Comparison of ENCODE assay signal across 25 cellular contexts in the genomic region with DNA sequence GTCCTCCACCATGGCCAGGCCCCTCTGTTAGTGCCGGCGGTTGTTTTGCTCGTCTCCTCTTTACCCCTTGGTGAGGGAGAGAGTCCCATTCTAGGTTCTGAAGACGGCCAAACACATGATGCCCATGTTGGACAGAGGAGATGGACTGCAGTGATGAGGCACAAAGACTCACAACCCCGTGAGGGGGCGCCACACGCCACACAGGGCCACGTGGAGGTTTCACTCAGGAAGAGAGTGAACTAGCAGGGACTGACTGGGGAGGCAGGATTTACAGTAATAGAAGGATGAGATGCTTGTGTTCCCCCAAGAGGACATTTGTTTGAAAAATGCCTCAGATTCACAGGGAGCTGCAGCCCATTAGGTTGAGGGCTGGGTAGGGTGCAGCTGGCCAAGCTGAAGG.
DNase-seq lines count a peak whose midpoint lies in the region; ATAC-seq and TF ChIP-seq lines count a peak whose summit lies in the region.
"Had no signal": no experiment of that assay in that cellular context is flagged by ENCODE, and none has a peak within 500 bp of the region (broad histone marks: within the 10 kb centered on the region; RNA-seq: fewer than 3 reads in every experiment).

No MANE protein-coding gene starts in this region.

- in situ Hi-C loops in IMR-90 (cut with MboI; ENCODE audit: low sequenced_read_pairs) = no loop called here

- H3K14ac ChIP-seq in IMR-90 (replicated peaks; ENCODE audit: low read depth, low read length) = no peak overlapping the region

- intact Hi-C loops in IMR-90 (cut with micrococcal nuclease) (no loop called here), head of caudate nucleus (cut with DNase I) (no loop called here)

- no peak overlapping the region for H3K4ac ChIP-seq in IMR-90 (ENCODE audit: low read depth, low read length)

- no peaks in the 10 kb centered on the region for H3K36me3 ChIP-seq in GM23338 (ENCODE audit: insufficient read depth)
- no peaks in the 10 kb centered on the region for H3K36me3 ChIP-seq in IMR-90 (ENCODE audit: control insufficient read depth, insufficient read depth, low read length)
- H3K36me3 ChIP-seq: BLaER1 treated with 17β-estradiol and CSF1 and Interleukin-3, amounts not matched to agents 10 nM and 100 nM had no signal

- no peak for TF ChIP-seq POLR2A in IMR-90 (IDR thresholded peaks at IDR 0.05; ENCODE audit: low read depth, low read length)

- H3K4me1 ChIP-seq in GM23338 (ENCODE audit: insufficient read depth) (no peaks in the 10 kb centered on the region), IMR-90 (ENCODE audit: control insufficient read depth, insufficient read depth, low read length) (peaks cover 2% of the 10 kb centered on the region; the same call in 1 of the 2 replicates)
- H3K4me1 ChIP-seq: A549 had no signal

- H2BK20ac ChIP-seq in IMR-90 (ENCODE audit: low read depth, low read length) = no peak overlapping the region

- H3K9me1 ChIP-seq in IMR-90 (ENCODE audit: insufficient read depth, low read length) = no peaks in the 10 kb centered on the region

- peak overlapping the region; percentile 14; the same call in 1 of the 2 replicates for H2AFZ ChIP-seq in GM23338
- H2AFZ ChIP-seq in IMR-90 (replicated peaks; ENCODE audit: low read length, poor library complexity) = no peak overlapping the region

- H3K9ac ChIP-seq in IMR-90 (ENCODE audit: low read depth, low read length) = no peak overlapping the region
- H3K9ac ChIP-seq: BLaER1 treated with 17β-estradiol and CSF1 and Interleukin-3, amounts not matched to agents 10 nM and 100 nM had no signal

- no peak overlapping the region for H3K23ac ChIP-seq in IMR-90 (ENCODE audit: low read depth, low read length)

- WGBS in IMR-90 (ENCODE audit: extremely low coverage in 2 of 2, insufficient read length in 1 of 2), 2 experiments = 39% methylated on average over 4 of the region's 8 CpGs; no CpG with 5 or more reads in 1 of the 2 experiments

- H2BK5ac ChIP-seq in IMR-90 (ENCODE audit: low read depth, low read length, poor library complexity, severe bottlenecking) = no peak overlapping the region

- H2BK15ac ChIP-seq in IMR-90 (ENCODE audit: low read depth, low read length) = no peak overlapping the region

- no peak overlapping the region for H2AK5ac ChIP-seq in IMR-90 (ENCODE audit: low read depth, low read length)

- H3K4me2 ChIP-seq in GM23338 (no peak overlapping the region), IMR-90 (ENCODE audit: low read depth, low read length) (no peak overlapping the region)
- H3K4me2 ChIP-seq: A549; BLaER1 treated with 17β-estradiol and CSF1 and Interleukin-3, amounts not matched to agents 10 nM and 100 nM had no signal

- H3F3A ChIP-seq in GM23338 (replicated peaks; ENCODE audit: low read depth) = no peaks in the 10 kb centered on the region

- CTCF ChIA-PET in IMR-90 (lab: Yijun Ruan, JAX) = interaction anchor here (0.8 kb wide), 1 partner anchor 10 kb away, joined by 3 read pairs; no protein-coding TSS in a partner anchor
- CTCF ChIA-PET in WTC11 (lab: Charles Lee) = interaction anchor here (1.3 kb wide), 1 partner anchor 508 kb away, joined by 3 read pairs; no protein-coding TSS in a partner anchor

- no peak overlapping the region for H3K27ac Mint-ChIP-seq in GM23338
- H3K27ac Mint-ChIP-seq in WTC11 = no peak overlapping the region
- H3K27ac Mint-ChIP-seq: CD4-positive, alpha-beta T cell had no signal

- H4K5ac ChIP-seq in IMR-90 (ENCODE audit: low read depth, low read length) = no peak overlapping the region

- POLR2A ChIA-PET in IMR-90 (lab: Charles Lee; ENCODE audit: unreplicated experiment) (no interaction called here), WTC11 (lab: Charles Lee) (no interaction called here)

- no peak overlapping the region for H4K8ac ChIP-seq in IMR-90 (ENCODE audit: low read depth in 2 of 2, low read length in 2 of 2)

- DNase-seq in GM23338 (ENCODE audit: low spot score) (peak; percentile 51), IMR-90 (no peak), WTC11 (ENCODE audit: low spot score) (peak; percentile 51), iPS-NIHi7 (ENCODE audit: extremely low spot score) (peak; percentile 23), substantia nigra (lab: John Stamatoyannopoulos, UW) (no peak), HPDE6-E6E7 (ENCODE audit: extremely low spot score) (no peak), head of caudate nucleus (no peak)
- DNase-seq: AML-193; CD4-positive, alpha-beta T cell; COR-L47; DMS79; EL; GDM1; KBM-7; MM.1S; NCI-H1694; NCI-H2029 treated with DMSO at 0.1 percent for 48 hours; NCI-H2227 treated with DMSO at 0.1 percent for 48 hours; NCI-H526 treated with DMSO at 0.1 percent for 48 hours; NK-92 treated with Interleukin-12 subunit alpha and Interleukin-12 subunit beta, amount 100 ng/mL, for 24 hours; PC-3 had no signal

- TF ChIP-seq CTCF in GM23338 (conservative IDR thresholded peaks at IDR 0.05; ENCODE audit: low read depth in 2 of 2) (peak; percentile 45 to 75), IMR-90 (conservative IDR thresholded peaks at IDR 0.05; ENCODE audit: low read depth, low read length) (no peak), WTC11 (IDR thresholded peaks at IDR 0.05) (no peak)

- no peaks in the 10 kb centered on the region for H3K79me1 ChIP-seq in IMR-90 (ENCODE audit: low read depth in 1 of 2, low read length in 2 of 2)

- H2AK9ac ChIP-seq in IMR-90 (replicated peaks; ENCODE audit: low read depth, low read length, poor library complexity) = peak overlapping the region; percentile 37

- no peak overlapping the region for H3K27ac ChIP-seq in GM23338 (ENCODE audit: low read depth)
- no peak overlapping the region for H3K27ac ChIP-seq in IMR-90 (ENCODE audit: insufficient read depth, low read length)
- no peak overlapping the region for H3K27ac ChIP-seq in substantia nigra (ENCODE audit: low read depth, low read length, poor library complexity, severe bottlenecking)
- H3K27ac ChIP-seq: A549; BLaER1 treated with 17β-estradiol and CSF1 and Interleukin-3, amounts not matched to agents 10 nM and 100 nM had no signal

- TF ChIP-seq RAD21 in IMR-90 (IDR thresholded peaks at IDR 0.05; ENCODE audit: low read length) = no peak

- no peak overlapping the region for H2BK120ac ChIP-seq in IMR-90 (ENCODE audit: low read depth, low read length)

- peaks cover 7% of the 10 kb centered on the region for H3K27me3 Mint-ChIP-seq in GM23338 (ENCODE audit: insufficient read depth, low read depth, poor library complexity)
- H3K27me3 Mint-ChIP-seq in WTC11 (ENCODE audit: low read depth) = no peaks in the 10 kb centered on the region
- H3K27me3 Mint-ChIP-seq: CD4-positive, alpha-beta T cell had no signal

- no peak overlapping the region for H3K4me3 Mint-ChIP-seq in GM23338
- H3K4me3 Mint-ChIP-seq in WTC11 = no peak overlapping the region
- H3K4me3 Mint-ChIP-seq: CD4-positive, alpha-beta T cell had no signal

- H4K91ac ChIP-seq in IMR-90 (ENCODE audit: insufficient read depth, low read depth, low read length) = no peak overlapping the region

- H3K9me3 ChIP-seq in IMR-90 (ENCODE audit: control insufficient read depth, insufficient read depth, low read length) = peaks cover 3% of the 10 kb centered on the region; the same call in 1 of the 2 replicates
- H3K9me3 ChIP-seq: A549; BLaER1 treated with 17β-estradiol and CSF1 and Interleukin-3, amounts not matched to agents 10 nM and 100 nM had no signal

- BruUV-seq in IMR-90 (replicated peaks; lab: Mats Ljungman, UMichigan) = no TSS peak

- H3K18ac ChIP-seq in IMR-90 (ENCODE audit: low read depth, low read length) = no peak overlapping the region

- ATAC-seq in GM23338 (peak; percentile 75), IMR-90 (ENCODE audit: low read depth) (no peak), WTC11 (peak; percentile 87)
- ATAC-seq: A549, GM12878, PC-3, SK-N-SH treated with all-trans-retinoic acid at 6 μM for 48 hours had no signal

- no peak overlapping the region for H3K4me3 ChIP-seq in GM23338
- no peak overlapping the region for H3K4me3 ChIP-seq in IMR-90 (ENCODE audit: insufficient read depth, low read depth, low read length)
- H3K4me3 ChIP-seq: A549; BLaER1 treated with 17β-estradiol and CSF1 and Interleukin-3, amounts not matched to agents 10 nM and 100 nM; GM12878 had no signal

- dilution Hi-C loops in IMR-90 (cut with HindIII; ENCODE audit: low sequenced_read_pairs, unreplicated experiment) = no loop called here

- no peak overlapping the region for H3K56ac ChIP-seq in IMR-90 (ENCODE audit: extremely low read depth, insufficient read depth, low read length)

- no peaks in the 10 kb centered on the region for H3K27me3 ChIP-seq in GM23338 (ENCODE audit: insufficient read depth)
- no peaks in the 10 kb centered on the region for H3K27me3 ChIP-seq in IMR-90 (ENCODE audit: control insufficient read depth, insufficient read depth, low read length)
- H3K27me3 ChIP-seq: BLaER1 treated with 17β-estradiol and CSF1 and Interleukin-3, amounts not matched to agents 10 nM and 100 nM had no signal

- H3K4me1 Mint-ChIP-seq in GM23338 (no peaks in the 10 kb centered on the region), WTC11 (no peaks in the 10 kb centered on the region)

- H3K9me3 Mint-ChIP-seq in GM23338 (peaks cover 17% of the 10 kb centered on the region), WTC11 (peaks cover 15% of the 10 kb centered on the region)

- H3K9me2 ChIP-seq in GM23338 (ENCODE audit: insufficient read depth) = peaks cover 4% of the 10 kb centered on the region; the same call in 1 of the 2 replicates

- H4K20me1 ChIP-seq in GM23338 (replicated peaks; ENCODE audit: insufficient read depth) = no peaks in the 10 kb centered on the region
- no peaks in the 10 kb centered on the region for H4K20me1 ChIP-seq in IMR-90 (ENCODE audit: insufficient read depth, low read length)
- H4K20me1 ChIP-seq: BLaER1 treated with 17β-estradiol and CSF1 and Interleukin-3, amounts not matched to agents 10 nM and 100 nM had no signal

- H3K79me2 ChIP-seq in GM23338 (replicated peaks; ENCODE audit: insufficient read depth) = no peaks in the 10 kb centered on the region

- H3K36me3 Mint-ChIP-seq in GM23338 (ENCODE audit: low read depth) (peaks cover 4% of the 10 kb centered on the region; the same call in 2 of the 3 replicates), WTC11 (peaks cover under 1% of the 10 kb centered on the region; the same call in 1 of the 2 replicates)

TF ChIP-seq in GM23338, 12 proteins besides CTCF, POLR2A, EP300 and RAD21 (continues in another document):
- TF ChIP-seq EZH2 (IDR thresholded peaks at IDR 0.05; ENCODE audit: low read depth, unreplicated experiment) (no peak), NANOG (IDR thresholded peaks at IDR 0.05; ENCODE audit: borderline replicate concordance) (no peak), ZNF331 (CRISPR knock-in tag; IDR thresholded peaks at IDR 0.05; ENCODE audit: low read depth) (no peak)

TF ChIP-seq in IMR-90, 13 proteins besides CTCF, POLR2A, EP300 and RAD21 (continues in another document):
- TF ChIP-seq CEBPB (IDR thresholded peaks at IDR 0.05; ENCODE audit: low read depth, low read length) = no peak
- TF ChIP-seq FOS (IDR thresholded peaks at IDR 0.05; ENCODE audit: low read depth, low read length) = no peak
- TF ChIP-seq BHLHE40 (IDR thresholded peaks at IDR 0.05; ENCODE audit: low read depth, low read length) = no peak

Comparison
In these comparisons a context has a peak if more than half of its experiments do, and no peak if none do; other contexts are left out.
1. DNase-seq: peak in GM23338 (single experiment), WTC11 (single experiment) and iPS-NIHi7 (single experiment); none in IMR-90 (single experiment), substantia nigra (0 of 49), HPDE6-E6E7 (single experiment) and head of caudate nucleus (0 of 42).
2. CTCF ChIP-seq: peak in GM23338 (2 of 2); none in IMR-90 (single experiment) and WTC11 (single experiment).